ENCODE assay signal across 1 cellular context in genomic region chr2:5725072-5725471, GRCh38.
A peak's percentile ranks its signal among the peaks of the same experiment; 100 is the strongest.
TF ChIP-seq lines count a peak whose summit lies in the region.

No MANE protein-coding gene starts in this region.

TF ChIP-seq in H1, 55 proteins besides CTCF, POLR2A, EP300 and RAD21:
- TF ChIP-seq SAP30 (IDR thresholded peaks at IDR 0.05; ENCODE audit: insufficient read depth, insufficient replicate concordance, low read length) (no peak), SP4 (IDR thresholded peaks at IDR 0.05; ENCODE audit: low read length) (no peak), KDM1A (IDR thresholded peaks at IDR 0.05; ENCODE audit: borderline replicate concordance, low read length) (peak; percentile 11; the same call in 1 of the 2 replicates), CREB1 (IDR thresholded peaks at IDR 0.05) (no peak), TEAD4 (IDR thresholded peaks at IDR 0.05; ENCODE audit: low read depth, low read length) (no peak)
